Comparison of ENCODE assay signal across 9 cellular contexts in genomic region chr19:18002347-18002850, GRCh38. TPM values are rescaled to one million over a fixed set of nuclear protein-coding genes. Genes with fewer than 3 reads are reported as not detected.
DNase-seq lines count a peak whose midpoint lies in the region; ATAC-seq, FAIRE-seq and TF ChIP-seq lines count a peak whose summit lies in the region.
"Had no signal": no experiment of that assay in that cellular context is flagged by ENCODE, and none has a peak within 500 bp of the region (broad histone marks: within the 10 kb centered on the region; RNA-seq: fewer than 3 reads in every experiment).

No MANE protein-coding gene starts in this region.

- H3K27ac ChIP-seq in Peyer's patch (peak overlapping the region; percentile 89 to 97 (median 90)), endothelial cell of umbilical vein (ENCODE audit: insufficient read depth, low read depth, low read length) (no peak overlapping the region), sigmoid colon (peak overlapping the region; percentile 86 to 92 (median 89))

- H3K4me2 ChIP-seq in endothelial cell of umbilical vein (ENCODE audit: insufficient read depth, low read length) = peak overlapping the region; percentile 87

- peaks cover 0 to 26% (median 9%) of the 10 kb centered on the region in 4 donors for H3K4me1 ChIP-seq in Peyer's patch
- peaks cover 19% of the 10 kb centered on the region for H3K4me1 ChIP-seq in endothelial cell of umbilical vein (ENCODE audit: control insufficient read depth, extremely low read depth, insufficient read depth, low read length)
- peaks cover 0 to 25% (median 20%) of the 10 kb centered on the region in 4 donors for H3K4me1 ChIP-seq in sigmoid colon

- no peaks in the 10 kb centered on the region for H3K9me1 ChIP-seq in endothelial cell of umbilical vein (replicated peaks; ENCODE audit: control insufficient read depth, extremely low read depth, insufficient read depth, low read length)

- H3K9me3 ChIP-seq in Peyer's patch (no peaks in the 10 kb centered on the region), endothelial cell of umbilical vein (replicated peaks; ENCODE audit: control insufficient read depth, insufficient read depth, low read length) (no peaks in the 10 kb centered on the region), sigmoid colon (no peaks in the 10 kb centered on the region)

- FAIRE-seq in endothelial cell of umbilical vein (lab: Jason Lieb, UNC) = no peak

- H2AFZ ChIP-seq in endothelial cell of umbilical vein (ENCODE audit: low read depth, low read length) = no peak overlapping the region

- in situ Hi-C loops in ACHN (cut with HindIII; ENCODE audit: low pct_ligation_motif_present, low pct_unique_long_range_greater_than_20kb, low sequenced_read_pairs) = no loop called here

- dilution Hi-C loops in endothelial cell of umbilical vein (cut with MboI; ENCODE audit: extremely low pct_ligation_motif_present, low sequenced_read_pairs) = no loop called here

- H3K4me3 ChIP-seq in GM12865 (ENCODE audit: low read depth, low read length) (peak overlapping the region; percentile 88), Peyer's patch (peak overlapping the region; percentile 70 to 96 (median 90)), endothelial cell of umbilical vein (replicated peaks in 1 of 3; ENCODE audit: insufficient read depth in 1 of 3, low read depth in 1 of 3, low read length in 3 of 3) (peak overlapping the region in 1 of 3 experiments; percentile 77), sigmoid colon (peak overlapping the region in 3 of 4 donors; percentile 71 to 87 (median 72))

- ATAC-seq in HG02759 (IDR thresholded peaks at IDR 0.05; ENCODE audit: unreplicated experiment) (no peak), GM19351 (IDR thresholded peaks at IDR 0.05; ENCODE audit: unreplicated experiment) (no peak), GM21576 (IDR thresholded peaks at IDR 0.05; ENCODE audit: unreplicated experiment) (no peak)
- ATAC-seq: esophagus mucosa had no signal

- H3K9ac ChIP-seq in endothelial cell of umbilical vein (replicated peaks; ENCODE audit: extremely low read depth, insufficient read depth, low read length) = peak overlapping the region; percentile 89

- H3K79me2 ChIP-seq in endothelial cell of umbilical vein (ENCODE audit: control insufficient read depth, insufficient read depth, low read length) = peaks cover 14% of the 10 kb centered on the region

- CTCF ChIA-PET in endothelial cell of umbilical vein (lab: Charles Lee) = interaction anchor here (1.0 to 1.5 kb wide), 3 partner anchors 56 to 64 kb away, joined by 3 to 5 read pairs (median 4); no protein-coding TSS in a partner anchor

- intact Hi-C loops in endothelial cell of umbilical vein (cut with micrococcal nuclease) = no loop called here
- intact Hi-C loops in sigmoid colon (cut with DNase I) = no loop called here

- TF ChIP-seq POLR2A in Peyer's patch (IDR thresholded peaks at IDR 0.05) = no peak
- no peak for TF ChIP-seq POLR2A in endothelial cell of umbilical vein (IDR thresholded peaks at IDR 0.05; ENCODE audit: low read depth, low read length)
- no peak for TF ChIP-seq POLR2A in sigmoid colon (IDR thresholded peaks at IDR 0.05)

- WGBS in sigmoid colon, 2 donors = 58 to 83% methylated on average over 27 of the region's 27 CpGs

- DNase-seq in GM12865 (ENCODE audit: low read depth) (peak; percentile 45), Peyer's patch (peak in 2 of 3 donors; percentile 74 to 82), endothelial cell of umbilical vein (ENCODE audit: low read depth, low spot score) (no peak), sigmoid colon (no peak), ACHN (no peak)

- TF ChIP-seq EP300 in sigmoid colon (IDR thresholded peaks at IDR 0.05) = no peak

- TF ChIP-seq CTCF in GM12865 (IDR thresholded peaks at IDR 0.05; ENCODE audit: insufficient read depth, low read depth, low read length, missing control alignments) (no peak), Peyer's patch (IDR thresholded peaks at IDR 0.05) (no peak), endothelial cell of umbilical vein (IDR thresholded peaks at IDR 0.05; ENCODE audit: extremely low read depth in 1 of 2, insufficient read depth in 1 of 2, low read depth in 1 of 2, low read length in 2 of 2) (no peak), sigmoid colon (IDR thresholded peaks at IDR 0.05) (no peak)

- H3K36me3 ChIP-seq in Peyer's patch = no peaks in the 10 kb centered on the region
- H3K36me3 ChIP-seq in endothelial cell of umbilical vein (ENCODE audit: control insufficient read depth in 2 of 2, extremely low read depth in 1 of 2, insufficient read depth in 2 of 2, low read length in 2 of 2) = no peaks in the 10 kb centered on the region
- no peaks in the 10 kb centered on the region for H3K36me3 ChIP-seq in sigmoid colon

- TSS peak; percentile 25 for BruUV-seq in endothelial cell of umbilical vein (replicated peaks; lab: Mats Ljungman, UMichigan)

- no peaks in the 10 kb centered on the region for H3K27me3 ChIP-seq in Peyer's patch
- H3K27me3 ChIP-seq in endothelial cell of umbilical vein (ENCODE audit: control insufficient read depth in 2 of 2, insufficient read depth in 2 of 2, low read length in 2 of 2) = no peaks in the 10 kb centered on the region
- no peaks in the 10 kb centered on the region for H3K27me3 ChIP-seq in sigmoid colon

- H4K20me1 ChIP-seq in endothelial cell of umbilical vein (replicated peaks; ENCODE audit: control insufficient read depth, extremely low read depth, insufficient read depth, low read length) = no peaks in the 10 kb centered on the region

- POLR2A ChIA-PET in endothelial cell of umbilical vein (lab: Charles Lee) = no interaction called here

TF ChIP-seq in endothelial cell of umbilical vein, 7 proteins besides CTCF, POLR2A, EP300 and RAD21:
- TF ChIP-seq FOS (IDR thresholded peaks at IDR 0.05; ENCODE audit: borderline replicate concordance, insufficient read depth, low read length) (no peak), JUN (IDR thresholded peaks at IDR 0.05; ENCODE audit: borderline replicate concordance, insufficient read depth, insufficient read length, low read depth) (no peak), GATA2 (IDR thresholded peaks at IDR 0.05; ENCODE audit: insufficient read depth, insufficient read length, low read depth, low read length) (no peak), MYC (IDR thresholded peaks at IDR 0.05; ENCODE audit: low read depth, low read length) (no peak), EZH2 (IDR thresholded peaks at IDR 0.05; ENCODE audit: borderline replicate concordance, low read depth, low read length, severe bottlenecking) (no peak), MAX (IDR thresholded peaks at IDR 0.05; ENCODE audit: insufficient read depth, insufficient read length) (no peak), POLR2AphosphoS5 (IDR thresholded peaks at IDR 0.05; ENCODE audit: insufficient read depth, low read depth, low read length) (no peak)
TF ChIP-seq in endothelial cell of umbilical vein: peak in this region for 0.

RNA-seq across cellular contexts. Expression of gene ARRDC2, which starts 5.6 kb away (rescaled TPM):
- total RNA-seq in Peyer's patch (10 to 100 TPM; 26.8 to 94.9 (median 29.4) TPM), endothelial cell of umbilical vein (17.2 and 17.4 TPM in 2 replicates), sigmoid colon (10 to 100 TPM; 34.5 to 54.2 (median 37.0) TPM)
- polyA plus RNA-seq in endothelial cell of umbilical vein (10.2 and 12.4 TPM in 2 replicates), sigmoid colon (10 to 100 TPM; 22.2 to 44.2 (median 36.5) TPM)
- 8.4 and 9.5 TPM in 2 replicates for polyA plus RNA-seq in endothelial cell of umbilical vein (2011; cell fraction: cytosol; rRNA removed)
- polyA plus RNA-seq in endothelial cell of umbilical vein (2011; cell fraction: nucleus; rRNA removed) = 20.7 and 22.0 TPM in 2 replicates
- polyA plus RNA-seq in endothelial cell of umbilical vein (2012) = 6.3 and 10.6 TPM in 2 replicates
- polyA minus RNA-seq in endothelial cell of umbilical vein = 6.0 and 8.6 TPM in 2 replicates
- 14.2 TPM for polyA minus RNA-seq in endothelial cell of umbilical vein (2011; cell fraction: cytosol; rRNA and poly(A)+ RNA removed)
- polyA minus RNA-seq in endothelial cell of umbilical vein (2011; cell fraction: nucleus; rRNA and poly(A)+ RNA removed) = 9.4 and 13.4 TPM in 2 replicates

RNA-seq across cellular contexts. Expression of gene KCNN1, which starts 35.5 kb away (rescaled TPM):
- total RNA-seq in Peyer's patch = not detected
- total RNA-seq in endothelial cell of umbilical vein = 0.32 and 0.80 TPM in 2 replicates
- polyA plus RNA-seq in endothelial cell of umbilical vein = 0.18 TPM in 2 replicates
- 0.13 TPM in 2 replicates for polyA plus RNA-seq in endothelial cell of umbilical vein (2011; cell fraction: cytosol; rRNA removed)
- polyA plus RNA-seq in endothelial cell of umbilical vein (2011; cell fraction: nucleus; rRNA removed) = not detected in 2 replicates
- 0.40 and 0.93 TPM in 2 replicates for polyA plus RNA-seq in endothelial cell of umbilical vein (2012)
- polyA minus RNA-seq in endothelial cell of umbilical vein = 0.41 TPM in 1 of 2 replicates, not detected in the other
- polyA minus RNA-seq in endothelial cell of umbilical vein (2011; cell fraction: cytosol; rRNA and poly(A)+ RNA removed) = 2.6 TPM
- not detected in 2 replicates for polyA minus RNA-seq in endothelial cell of umbilical vein (2011; cell fraction: nucleus; rRNA and poly(A)+ RNA removed)
- total RNA-seq in sigmoid colon = under 1 TPM in 2 of 4 donors, not detected in 2; 0.33 to 0.55 TPM
- polyA plus RNA-seq in sigmoid colon = under 1 TPM in 1 of 3 donors, not detected in 2; 0.17 TPM
- total RNA-seq: esophagus mucosa had no signal

Comparison
In these comparisons a context has a peak if more than half of its experiments do, and no peak if none do; other contexts are left out.
1. DNase-seq: peak in GM12865 (single experiment) and Peyer's patch (2 of 3); none in endothelial cell of umbilical vein (single experiment), sigmoid colon (single experiment) and ACHN (single experiment).